Comparison of ENCODE assay signal across 14 cellular contexts in the genomic region with DNA sequence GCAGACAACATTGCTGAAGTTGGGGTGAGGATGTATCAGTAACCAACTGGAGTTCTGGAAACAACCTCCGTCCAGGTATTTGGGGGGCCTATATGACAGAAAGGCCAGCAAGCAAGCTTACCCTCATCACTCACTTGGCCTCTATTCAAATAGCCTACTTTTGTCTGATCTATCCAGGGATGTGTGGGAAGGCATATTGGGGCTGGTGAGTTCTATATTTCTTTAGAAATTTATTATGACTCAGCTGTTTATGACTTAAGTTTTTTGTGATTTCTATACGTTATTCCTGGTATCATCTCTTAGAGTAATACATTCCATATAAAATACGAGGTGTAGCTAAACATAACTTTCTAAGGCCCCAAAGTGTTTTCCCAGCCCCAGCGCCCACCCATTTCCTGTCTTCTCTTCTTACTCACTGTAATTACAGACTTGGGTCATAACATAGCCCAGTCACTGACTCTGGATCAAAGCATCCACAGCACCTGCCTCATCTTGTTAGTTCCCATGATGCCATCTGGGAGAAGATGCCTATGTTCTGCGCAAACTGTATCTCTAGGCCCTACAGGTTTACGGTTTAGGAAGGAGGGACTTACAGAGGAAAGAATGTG. TPM values are rescaled to one million over a fixed set of nuclear protein-coding genes. Genes with fewer than 3 reads are reported as not detected.
DNase-seq lines count a peak whose midpoint lies in the region; ATAC-seq and TF ChIP-seq lines count a peak whose summit lies in the region.
"Had no signal": no experiment of that assay in that cellular context is flagged by ENCODE, and none has a peak within 500 bp of the region (broad histone marks: within the 10 kb centered on the region; RNA-seq: fewer than 3 reads in every experiment).

No MANE protein-coding gene starts in this region.

- DNase-seq in AG04450 (ENCODE audit: low read depth, low spot score) (peak; percentile 18), ELR (ENCODE audit: low read depth) (peak; percentile 74), osteoblast (ENCODE audit: insufficient read length, low spot score, missing footprints) (no peak), mesothelial cell of epicardium (ENCODE audit: low spot score in 2 of 2, unreplicated experiment in 2 of 2) (no peak), heart right ventricle (no peak), NCI-H1105 treated with DMSO at 0.1 percent for 48 hours (lab: John Stamatoyannopoulos, UW) (no peak)
- DNase-seq in activated T-helper 2 cell treated with anti-CD3 and anti-CD28 coated beads, Interferon-gamma antibody, Interleukin-2, Interleukin-4, amounts not matched to agents 10 μg/mL and 5 μg/mL and 100 μg/mL, durations not matched to agents 14 hours and 24 hours and 36 hours (ENCODE audit: low spot score) = no peak
- DNase-seq: Caco-2; effector CD4-positive, alpha-beta T cell; head of caudate nucleus; NCI-H1048; NCI-H69; SHP77 had no signal

- H3K4me1 Mint-ChIP-seq in activated T-helper 2 cell treated with anti-CD3 and anti-CD28 coated beads, Interferon-gamma antibody, Interleukin-2, Interleukin-4, amounts not matched to agents 10 μg/mL and 5 μg/mL and 100 μg/mL, durations not matched to agents 14 hours and 24 hours and 36 hours (ENCODE audit: low read depth) = peaks cover 58% of the 10 kb centered on the region
- H3K4me1 Mint-ChIP-seq in mesothelial cell of epicardium = no peaks in the 10 kb centered on the region

- no peak overlapping the region for H3K4me2 ChIP-seq in osteoblast (ENCODE audit: insufficient read depth, low read length)

- CTCF ChIA-PET in AG04450 (lab: Charles Lee) = interaction anchor here (1.0 kb wide), 1 partner anchor 49 kb away, joined by 4 read pairs; no protein-coding TSS in a partner anchor

- whole genome bisulfite sequencing in heart right ventricle, 2 donors = 87 to 91% methylated on average over 6 of the region's 6 CpGs

- peaks cover 90% of the 10 kb centered on the region for H3K79me2 ChIP-seq in osteoblast (ENCODE audit: insufficient read depth, low read length)

- H4K20me1 ChIP-seq in osteoblast (ENCODE audit: insufficient read depth, low read length) = peaks cover 42% of the 10 kb centered on the region

- H3K4me3 ChIP-seq in AG04450 (ENCODE audit: low read depth, low read length) = no peak overlapping the region
- no peak overlapping the region for H3K4me3 ChIP-seq in osteoblast (ENCODE audit: insufficient read depth, low read length)
- no peak overlapping the region for H3K4me3 ChIP-seq in heart right ventricle

- intact Hi-C loops in activated T-helper 2 cell treated with anti-CD3 and anti-CD28 coated beads, Interferon-gamma antibody, Interleukin-2, Interleukin-4, amounts not matched to agents 10 μg/mL and 5 μg/mL and 100 μg/mL, durations not matched to agents 14 hours and 24 hours and 36 hours (cut with micrococcal nuclease) = loop anchor here (1.0 to 2.0 kb wide), 2 partner anchors 8 to 18 kb away; a partner anchor contains a TSS
- intact Hi-C loops in heart right ventricle (cut with DNase I) = no loop called here

- H3K27ac Mint-ChIP-seq in activated T-helper 2 cell treated with anti-CD3 and anti-CD28 coated beads, Interferon-gamma antibody, Interleukin-2, Interleukin-4, amounts not matched to agents 10 μg/mL and 5 μg/mL and 100 μg/mL, durations not matched to agents 14 hours and 24 hours and 36 hours = peak overlapping the region; percentile 69
- H3K27ac Mint-ChIP-seq in mesothelial cell of epicardium = no peak overlapping the region

- H3K4me3 Mint-ChIP-seq in activated T-helper 2 cell treated with anti-CD3 and anti-CD28 coated beads, Interferon-gamma antibody, Interleukin-2, Interleukin-4, amounts not matched to agents 10 μg/mL and 5 μg/mL and 100 μg/mL, durations not matched to agents 14 hours and 24 hours and 36 hours (ENCODE audit: low read depth) = no peak overlapping the region
- H3K4me3 Mint-ChIP-seq in mesothelial cell of epicardium = no peak overlapping the region

- peaks cover 89% of the 10 kb centered on the region for H3K36me3 Mint-ChIP-seq in activated T-helper 2 cell treated with anti-CD3 and anti-CD28 coated beads, Interferon-gamma antibody, Interleukin-2, Interleukin-4, amounts not matched to agents 10 μg/mL and 5 μg/mL and 100 μg/mL, durations not matched to agents 14 hours and 24 hours and 36 hours (ENCODE audit: low read depth)
- peaks cover 56% of the 10 kb centered on the region for H3K36me3 Mint-ChIP-seq in mesothelial cell of epicardium

- H3K4me1 ChIP-seq in osteoblast (ENCODE audit: insufficient read depth, low read length) (peaks cover 18% of the 10 kb centered on the region), heart right ventricle (peaks cover 0 to 8% (median 0%) of the 10 kb centered on the region in 9 donors)
- H3K4me1 ChIP-seq: Caco-2 had no signal

- no peaks in the 10 kb centered on the region for H3K27me3 Mint-ChIP-seq in activated T-helper 2 cell treated with anti-CD3 and anti-CD28 coated beads, Interferon-gamma antibody, Interleukin-2, Interleukin-4, amounts not matched to agents 10 μg/mL and 5 μg/mL and 100 μg/mL, durations not matched to agents 14 hours and 24 hours and 36 hours (ENCODE audit: low read depth)
- H3K27me3 Mint-ChIP-seq in mesothelial cell of epicardium (ENCODE audit: low read depth) = no peaks in the 10 kb centered on the region

- POLR2A ChIA-PET in AG04450 (lab: Yijun Ruan, JAX) = interaction anchor here (0.6 kb wide), 1 partner anchor 101 kb away, joined by 3 read pairs; no protein-coding TSS in a partner anchor

- no peaks in the 10 kb centered on the region for H3K9me3 Mint-ChIP-seq in activated T-helper 2 cell treated with anti-CD3 and anti-CD28 coated beads, Interferon-gamma antibody, Interleukin-2, Interleukin-4, amounts not matched to agents 10 μg/mL and 5 μg/mL and 100 μg/mL, durations not matched to agents 14 hours and 24 hours and 36 hours
- H3K9me3 Mint-ChIP-seq in mesothelial cell of epicardium = no peaks in the 10 kb centered on the region

- peak overlapping the region; percentile 53 for H3K27ac ChIP-seq in AG04450 (ENCODE audit: low read depth, low read length)
- H3K27ac ChIP-seq in osteoblast (ENCODE audit: low read depth, low read length) = peak overlapping the region; percentile 74
- H3K27ac ChIP-seq in heart right ventricle = no peak overlapping the region

- TF ChIP-seq CTCF in AG04450 (IDR thresholded peaks at IDR 0.05; ENCODE audit: low read depth, low read length) (no peak), osteoblast (IDR thresholded peaks at IDR 0.05; ENCODE audit: extremely low read depth, low read depth, low read length) (no peak), mesothelial cell of epicardium (IDR thresholded peaks at IDR 0.05; ENCODE audit: unreplicated experiment) (no peak), heart right ventricle (IDR thresholded peaks at IDR 0.05) (no peak)

- H2AFZ ChIP-seq in osteoblast (ENCODE audit: low read length) = no peak overlapping the region

- H3K36me3 ChIP-seq in osteoblast (ENCODE audit: insufficient read depth, low read length) (peaks cover 92% of the 10 kb centered on the region), heart right ventricle (peaks cover 0 to 100% (median 28%) of the 10 kb centered on the region in 9 donors)

- H3K27me3 ChIP-seq in AG04450 (ENCODE audit: control insufficient read depth, insufficient read depth, low read length) (no peaks in the 10 kb centered on the region), osteoblast (ENCODE audit: insufficient read depth, low read length) (no peaks in the 10 kb centered on the region), heart right ventricle (no peaks in the 10 kb centered on the region)

- H3K9me3 ChIP-seq in AG04450 (ENCODE audit: control insufficient read depth, insufficient read depth, low read length) = no peaks in the 10 kb centered on the region
- no peaks in the 10 kb centered on the region for H3K9me3 ChIP-seq in osteoblast (ENCODE audit: low read depth, low read length)
- H3K9me3 ChIP-seq in heart right ventricle = no peaks in the 10 kb centered on the region
- H3K9me3 ChIP-seq: Caco-2 had no signal

- ATAC-seq in heart right ventricle (no peak), esophagus mucosa (no peak)

RNA-seq across cellular contexts. Expression of a gene that starts 18.1 kb away (rescaled TPM):
- polyA plus RNA-seq in AG04450 (2011; rRNA removed) (749 and 829 TPM in 2 replicates), heart right ventricle (10 to 100 TPM; 52.3 to 95.6 TPM)
- polyA minus RNA-seq in AG04450 (2011; rRNA and poly(A)+ RNA removed) = 802 and 930 TPM in 2 replicates
- total RNA-seq in activated T-helper 2 cell treated with anti-CD3 and anti-CD28 coated beads, Interferon-gamma antibody, Interleukin-2, Interleukin-4, amounts not matched to agents 10 μg/mL and 5 μg/mL and 100 μg/mL, durations not matched to agents 14 hours and 24 hours and 36 hours = 208 and 221 TPM in 2 replicates
- total RNA-seq in osteoblast (417 and 526 TPM in 2 replicates), mesothelial cell of epicardium (87.5 to 92.2 TPM (median 90.3 TPM) in 3 replicates), heart right ventricle (10 to 100 TPM; 36.5 to 52.2 (median 40.8) TPM), esophagus mucosa (176 TPM)

Comparison
In these comparisons a context has a peak if more than half of its experiments do, and no peak if none do; other contexts are left out.
1. DNase-seq: peak in AG04450 (single experiment) and ELR (single experiment); none in activated T-helper 2 cell treated with anti-CD3 and anti-CD28 coated beads, Interferon-gamma antibody, Interleukin-2, Interleukin-4, amounts not matched to agents 10 μg/mL and 5 μg/mL and 100 μg/mL, durations not matched to agents 14 hours and 24 hours and 36 hours (single experiment), osteoblast (single experiment), mesothelial cell of epicardium (0 of 2), heart right ventricle (0 of 2) and NCI-H1105 treated with DMSO at 0.1 percent for 48 hours (single experiment).
2. H3K27ac ChIP-seq: peak in AG04450 (single experiment) and osteoblast (single experiment); none in heart right ventricle (0 of 10).